ENCODE assay signal across 8 cellular contexts in genomic region chr17:75182319-75182568, GRCh38. TPM values are rescaled to one million over a fixed set of nuclear protein-coding genes. Genes with fewer than 3 reads are reported as not detected.
DNase-seq lines count a peak whose midpoint lies in the region; ATAC-seq lines count a peak whose summit lies in the region.

No MANE protein-coding gene starts in this region.

- DNase-seq in Caki2 (ENCODE audit: low read depth), result peak; percentile 31
- no peak for DNase-seq in activated naive CD8-positive, alpha-beta T cell treated with anti-CD3 and anti-CD28 coated beads, Interleukin-2, amount 50 U/mL, for 24 hours
- DNase-seq in islet precursor cell, result peak; percentile 62
- DNase-seq in NCI-H446 (lab: John Stamatoyannopoulos, UW), result no peak
- DNase-seq in central memory CD4-positive, alpha-beta T cell, result no peak

- H3K27ac Mint-ChIP-seq in activated naive CD8-positive, alpha-beta T cell treated with anti-CD3 and anti-CD28 coated beads, Interleukin-2, amount 50 U/mL, for 24 hours, result peak overlapping the region; percentile 66

- no peaks in the 10 kb centered on the region for H3K27me3 Mint-ChIP-seq in activated naive CD8-positive, alpha-beta T cell treated with anti-CD3 and anti-CD28 coated beads, Interleukin-2, amount 50 U/mL, for 24 hours

- peak overlapping the region; percentile 92 for H3K27ac ChIP-seq in subcutaneous abdominal adipose tissue (ENCODE audit: low read depth, low read length)

- H3K4me3 Mint-ChIP-seq in activated naive CD8-positive, alpha-beta T cell treated with anti-CD3 and anti-CD28 coated beads, Interleukin-2, amount 50 U/mL, for 24 hours, result peak overlapping the region; percentile 89

- H3K36me3 Mint-ChIP-seq in activated naive CD8-positive, alpha-beta T cell treated with anti-CD3 and anti-CD28 coated beads, Interleukin-2, amount 50 U/mL, for 24 hours (ENCODE audit: low read depth), result peaks cover 31% of the 10 kb centered on the region

- peak overlapping the region in 4 of 5 donors; percentile 87 to 91 (median 88) for H3K4me3 ChIP-seq in subcutaneous abdominal adipose tissue (ENCODE audit: low read depth in 1 of 5, low read length in 5 of 5)

- H3K9me3 Mint-ChIP-seq in activated naive CD8-positive, alpha-beta T cell treated with anti-CD3 and anti-CD28 coated beads, Interleukin-2, amount 50 U/mL, for 24 hours, result no peaks in the 10 kb centered on the region

- ATAC-seq in HG02938 (IDR thresholded peaks at IDR 0.05; ENCODE audit: unreplicated experiment) (peak; percentile 13), GM19452 (IDR thresholded peaks at IDR 0.05; ENCODE audit: unreplicated experiment) (no peak)
- ATAC-seq in activated naive CD8-positive, alpha-beta T cell treated with anti-CD3 and anti-CD28 coated beads, Interleukin-2, amount 50 U/mL, for 24 hours, result no peak

- peaks cover 46% of the 10 kb centered on the region for H3K4me1 Mint-ChIP-seq in activated naive CD8-positive, alpha-beta T cell treated with anti-CD3 and anti-CD28 coated beads, Interleukin-2, amount 50 U/mL, for 24 hours

- in situ Hi-C loops in Caki2 (cut with HindIII; ENCODE audit: low pct_unique_long_range_greater_than_20kb, low sequenced_read_pairs), result no loop called here

- H3K9ac ChIP-seq in subcutaneous abdominal adipose tissue (ENCODE audit: low read length in 5 of 5), result peak overlapping the region; percentile 60 to 97 (median 95)

- no peaks in the 10 kb centered on the region for H3K27me3 ChIP-seq in subcutaneous abdominal adipose tissue (ENCODE audit: control insufficient read depth in 5 of 5, insufficient read depth in 4 of 5, low read length in 5 of 5)

- peaks cover 0 to 18% (median 12%) of the 10 kb centered on the region in 5 donors for H3K36me3 ChIP-seq in subcutaneous abdominal adipose tissue (ENCODE audit: control insufficient read depth in 5 of 5, insufficient read depth in 5 of 5, low read length in 5 of 5)

- H3K4me1 ChIP-seq in subcutaneous abdominal adipose tissue (ENCODE audit: control insufficient read depth in 5 of 5, insufficient read depth in 5 of 5, low read length in 5 of 5), result peaks cover 2 to 26% (median 20%) of the 10 kb centered on the region in 5 donors

- H3K9me3 ChIP-seq in subcutaneous abdominal adipose tissue (ENCODE audit: control insufficient read depth in 5 of 5, low read length in 5 of 5), result no peaks in the 10 kb centered on the region

RNA-seq across cellular contexts. Expression of gene SUMO2, which starts 0.5 kb away (rescaled TPM):
- 157 and 161 TPM in 2 replicates for total RNA-seq in Caki2 (2014; rRNA removed; shearing (Covaris generic); ENCODE audit: low replicate concordance)

RNA-seq across cellular contexts. Expression of gene NUP85, which starts 23.2 kb away (rescaled TPM):
- 71.4 and 87.8 TPM in 2 replicates for total RNA-seq in Caki2 (2014; rRNA removed; shearing (Covaris generic); ENCODE audit: low replicate concordance)

RNA-seq across cellular contexts. Expression of gene JPT1, which starts 27.9 kb away (rescaled TPM):
- 276 and 299 TPM in 2 replicates for total RNA-seq in Caki2 (2014; rRNA removed; shearing (Covaris generic); ENCODE audit: low replicate concordance)

RNA-seq across cellular contexts. Expression of gene NT5C, which starts 50.7 kb away (rescaled TPM):
- 135 and 304 TPM in 2 replicates for total RNA-seq in Caki2 (2014; rRNA removed; shearing (Covaris generic); ENCODE audit: low replicate concordance)

Comparison
In these comparisons a context has a peak if more than half of its experiments do, and no peak if none do; other contexts are left out.
1. DNase-seq: peak in Caki2 (single experiment) and islet precursor cell (single experiment); none in activated naive CD8-positive, alpha-beta T cell treated with anti-CD3 and anti-CD28 coated beads, Interleukin-2, amount 50 U/mL, for 24 hours (single experiment), NCI-H446 (0 of 2) and central memory CD4-positive, alpha-beta T cell (single experiment).